Comparison of ENCODE assay signal across 14 cellular contexts in genomic region chr2:217911283-217911965, GRCh38.
A peak's percentile ranks its signal among the peaks of the same experiment; 100 is the strongest.
DNase-seq lines count a peak whose midpoint lies in the region; ATAC-seq and TF ChIP-seq lines count a peak whose summit lies in the region.
"Had no signal": no experiment of that assay in that cellular context is flagged by ENCODE, and none has a peak within 500 bp of the region (broad histone marks: within the 10 kb centered on the region; RNA-seq: fewer than 3 reads in every experiment).

No MANE protein-coding gene starts in this region.

- H3K4me3 Mint-ChIP-seq in activated naive CD8-positive, alpha-beta T cell treated with anti-CD3 and anti-CD28 coated beads for 36 hours, result no peak overlapping the region
- H3K4me3 Mint-ChIP-seq in immature natural killer cell, result no peak overlapping the region
- H3K4me3 Mint-ChIP-seq: brain had no signal

- TF ChIP-seq CTCF in coronary artery (IDR thresholded peaks at IDR 0.05) (no peak), liver (IDR thresholded peaks at IDR 0.05; ENCODE audit: low read depth, low read length, missing input control) (no peak), stomach (IDR thresholded peaks at IDR 0.05) (no peak)

- intact Hi-C loops in stomach (cut with DNase I; ENCODE audit: low total_unique reads), result no loop called here

- WGBS in liver, result 60% methylated on average over 7 of the region's 7 CpGs
- 58 to 85% (median 80%) methylated on average over 7 of the region's 7 CpGs for WGBS in stomach, 5 donors

- H3K36me3 Mint-ChIP-seq in activated naive CD8-positive, alpha-beta T cell treated with anti-CD3 and anti-CD28 coated beads for 36 hours, result no peaks in the 10 kb centered on the region
- H3K36me3 Mint-ChIP-seq in immature natural killer cell, result no peaks in the 10 kb centered on the region
- H3K36me3 Mint-ChIP-seq: brain had no signal

- TF ChIP-seq RAD21 in liver (IDR thresholded peaks at IDR 0.05), result no peak

- H3K27me3 Mint-ChIP-seq in activated naive CD8-positive, alpha-beta T cell treated with anti-CD3 and anti-CD28 coated beads for 36 hours, result peaks cover 9% of the 10 kb centered on the region
- peaks cover 5 to 10% (median 8%) of the 10 kb centered on the region in 3 donors for H3K27me3 Mint-ChIP-seq in immature natural killer cell (ENCODE audit: low read depth in 3 of 3)

- TF ChIP-seq POLR2A in stomach (IDR thresholded peaks at IDR 0.05) (no peak), GM18505 (IDR thresholded peaks at IDR 0.05; ENCODE audit: borderline replicate concordance, extremely low read depth, insufficient read depth, insufficient read length) (no peak)

- no peaks in the 10 kb centered on the region for H3K9me3 ChIP-seq in liver (ENCODE audit: control insufficient read depth in 4 of 4, low read length in 3 of 4)
- H3K9me3 ChIP-seq in stomach, result no peaks in the 10 kb centered on the region

- peak overlapping the region; percentile 93 to 99 for H3K27ac ChIP-seq in coronary artery
- H3K27ac ChIP-seq in liver (ENCODE audit: low read depth in 1 of 2, low read length in 2 of 2), result peak overlapping the region; percentile 68 to 99
- H3K27ac ChIP-seq in stomach, result peak overlapping the region; percentile 48 to 92 (median 92)
- H3K27ac ChIP-seq: foreskin keratinocyte had no signal

- no peak overlapping the region for H3K27ac Mint-ChIP-seq in activated naive CD8-positive, alpha-beta T cell treated with anti-CD3 and anti-CD28 coated beads for 36 hours
- no peak overlapping the region for H3K27ac Mint-ChIP-seq in immature natural killer cell

- no peaks in the 10 kb centered on the region for H3K27me3 ChIP-seq in liver (ENCODE audit: control insufficient read depth in 4 of 4, insufficient read depth in 4 of 4, low read length in 3 of 4)
- H3K27me3 ChIP-seq in stomach, result no peaks in the 10 kb centered on the region

- H3K4me3 ChIP-seq in coronary artery (peak overlapping the region; percentile 51), liver (ENCODE audit: low read depth in 1 of 3, low read length in 3 of 3) (no peak overlapping the region), stomach (no peak overlapping the region)

- DNase-seq in GM03348 (ENCODE audit: low spot score), result peak; percentile 78
- DNase-seq in coronary artery (ENCODE audit: low spot score), result no peak
- no peak for DNase-seq in stomach
- DNase-seq in activated naive CD8-positive, alpha-beta T cell treated with anti-CD3 and anti-CD28 coated beads for 36 hours, result no peak
- no peak for DNase-seq in immature natural killer cell
- DNase-seq: C1 segment of cervical spinal cord; foreskin keratinocyte; NCI-H2029 treated with DMSO at 0.1 percent for 48 hours; stimulated activated CD4-positive, alpha-beta T cell treated with anti-CD3 and anti-CD28 coated beads, Interleukin-12 subunit alpha, Interleukin-12 subunit beta, amount 100 ng/mL, for 4 hours; T-helper 2 cell had no signal

- H3K4me1 ChIP-seq in liver (ENCODE audit: control insufficient read depth in 4 of 4, insufficient read depth in 4 of 4, low read length in 3 of 4) (peaks cover 44 to 92% (median 82%) of the 10 kb centered on the region in 4 donors), stomach (peaks cover 54 to 100% (median 90%) of the 10 kb centered on the region in 4 donors)
- H3K4me1 ChIP-seq: foreskin keratinocyte had no signal

- TF ChIP-seq EP300 in stomach (IDR thresholded peaks at IDR 0.05), result no peak

- no peak for ATAC-seq in GM18505 (IDR thresholded peaks at IDR 0.05; ENCODE audit: unreplicated experiment)
- no peak for ATAC-seq in HG02798 (IDR thresholded peaks at IDR 0.05; ENCODE audit: poor library complexity, unreplicated experiment)
- ATAC-seq: foreskin keratinocyte had no signal

- H3K36me3 ChIP-seq in liver (ENCODE audit: control insufficient read depth in 4 of 4, insufficient read depth in 3 of 4, low read depth in 1 of 4, low read length in 3 of 4) (no peaks in the 10 kb centered on the region), stomach (peaks cover 0 to 14% (median 6%) of the 10 kb centered on the region in 4 donors)

- H3K9ac ChIP-seq in liver (ENCODE audit: low read depth in 1 of 2, low read length in 2 of 2), result peak overlapping the region; percentile 15 to 44

- no peaks in the 10 kb centered on the region for H3K4me1 Mint-ChIP-seq in activated naive CD8-positive, alpha-beta T cell treated with anti-CD3 and anti-CD28 coated beads for 36 hours
- H3K4me1 Mint-ChIP-seq in immature natural killer cell, result peaks cover 0 to under 1% of the 10 kb centered on the region in 2 donors

- H3K9me3 Mint-ChIP-seq in activated naive CD8-positive, alpha-beta T cell treated with anti-CD3 and anti-CD28 coated beads for 36 hours, result no peaks in the 10 kb centered on the region
- H3K9me3 Mint-ChIP-seq in immature natural killer cell, result no peaks in the 10 kb centered on the region

TF ChIP-seq in liver, 16 proteins besides CTCF, POLR2A, EP300 and RAD21:
- TF ChIP-seq HNF4G (IDR thresholded peaks at IDR 0.05) (no peak), RXRA (IDR thresholded peaks at IDR 0.05) (peak; percentile 21 to 26), EGR1 (IDR thresholded peaks at IDR 0.05; ENCODE audit: low read depth in 2 of 2) (peak in 1 of 2 donors; percentile 18), HNF4A (conservative IDR thresholded peaks at IDR 0.05) (peak in 1 of 2 donors; percentile 28)
